Comparison of ENCODE assay signal across 8 cellular contexts in the genomic region with DNA sequence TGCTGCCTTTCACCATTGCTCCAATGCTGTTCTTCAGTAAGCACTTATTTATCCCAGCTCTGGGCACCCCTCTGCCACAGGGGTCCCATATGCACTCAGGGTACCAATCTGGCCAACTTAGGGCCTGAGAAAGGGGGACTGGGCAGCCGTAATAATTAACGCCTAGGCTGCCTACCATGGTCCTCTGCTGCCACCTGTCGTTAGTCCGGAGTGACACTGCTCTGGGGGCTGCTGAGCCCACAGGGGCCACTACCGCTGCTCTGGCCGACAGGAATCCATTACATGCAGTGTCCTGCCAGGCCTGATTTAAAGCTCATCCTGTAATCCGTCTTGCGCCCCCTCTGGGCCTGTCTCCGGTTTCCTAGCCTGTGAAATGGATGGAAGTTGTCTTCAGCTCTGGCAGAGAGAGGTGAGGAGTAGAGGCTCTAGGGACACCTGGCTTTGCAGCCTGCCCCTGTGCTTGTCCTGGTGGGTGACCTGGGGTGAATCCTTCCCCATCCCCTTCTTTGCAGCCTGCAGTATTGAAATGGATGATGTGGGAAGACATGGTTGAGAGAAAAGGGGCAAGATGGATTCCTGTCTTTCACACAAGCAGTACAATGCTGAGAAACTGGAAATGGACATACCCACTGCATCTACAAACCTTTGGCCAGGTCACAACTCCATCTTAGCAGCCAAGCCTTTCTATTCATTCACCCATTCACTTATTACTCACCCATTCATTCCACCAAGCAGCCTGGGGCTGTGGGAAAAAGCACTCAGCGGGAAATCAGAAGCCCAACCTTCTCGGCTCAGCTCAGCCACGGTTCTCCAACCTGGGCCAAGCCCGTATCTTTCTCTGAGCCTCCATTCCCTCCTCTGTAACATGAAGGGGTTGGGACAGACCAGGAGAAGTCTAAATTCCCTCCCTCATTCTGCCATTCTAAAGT.
DNase-seq lines count a peak whose midpoint lies in the region; FAIRE-seq and TF ChIP-seq lines count a peak whose summit lies in the region.

No MANE protein-coding gene starts in this region.

- TF ChIP-seq POLR2A in breast epithelium (IDR thresholded peaks at IDR 0.05) = no peak

- H3K9me3 ChIP-seq in breast epithelium (no peaks in the 10 kb centered on the region), kidney (ENCODE audit: control insufficient read depth in 1 of 2, low read length in 2 of 2) (no peaks in the 10 kb centered on the region)

- DNase-seq in activated CD4-positive, alpha-beta T cell treated with anti-CD3 and anti-CD28 coated beads for 24 hours (ENCODE audit: low read depth in 2 of 2) = peak; percentile 3 to 7
- no peak for DNase-seq in activated CD4-positive, alpha-beta T cell treated with anti-CD3 and anti-CD28 coated beads for 1 hour
- DNase-seq in HL-60 (ENCODE audit: low read depth in 1 of 2, low spot score in 1 of 2) (peak in 1 of 2 experiments; percentile 30), SKM-1 treated with dmso at 0.1 percent for 144 hours (lab: John Stamatoyannopoulos, UW; ENCODE audit: unreplicated experiment) (peak; percentile 24), breast epithelium (ENCODE audit: low spot score in 2 of 2) (no peak), kidney (no peak), mesenteric fat pad (ENCODE audit: low spot score) (no peak)
- peak; percentile 2 for DNase-seq in stimulated activated CD8-positive, alpha-beta memory T cell treated with anti-CD3 and anti-CD28 coated beads, Interleukin-12 subunit alpha, Interleukin-12 subunit beta, amount 100 ng/mL, for 1 hour (ENCODE audit: low read depth)

- no peak overlapping the region for H3K9ac ChIP-seq in kidney (ENCODE audit: low read length in 2 of 2)

- H3K36me3 ChIP-seq in breast epithelium (no peaks in the 10 kb centered on the region), kidney (ENCODE audit: control insufficient read depth in 1 of 2, insufficient read depth in 2 of 2, low read length in 2 of 2) (no peaks in the 10 kb centered on the region)

- FAIRE-seq in kidney (lab: Jason Lieb, UNC) = no peak

- H3K4me1 ChIP-seq in breast epithelium = no peaks in the 10 kb centered on the region
- no peaks in the 10 kb centered on the region for H3K4me1 ChIP-seq in kidney (ENCODE audit: control insufficient read depth in 1 of 2, insufficient read depth in 1 of 2, low read depth in 1 of 2, low read length in 2 of 2)

- H3K27me3 ChIP-seq in HL-60 (ENCODE audit: insufficient read depth, poor library complexity, severe bottlenecking) (no peaks in the 10 kb centered on the region), breast epithelium (peaks cover 0 to 90% of the 10 kb centered on the region in 2 donors)

- H3K4me3 ChIP-seq in HL-60 (replicated peaks; ENCODE audit: insufficient read depth, low read length) = no peak overlapping the region
- H3K4me3 ChIP-seq in breast epithelium = no peak overlapping the region
- H3K4me3 ChIP-seq in kidney (ENCODE audit: low read length in 2 of 2) = no peak overlapping the region

- intact Hi-C loops in breast epithelium (cut with DNase I; ENCODE audit: low total_unique reads) (no loop called here), kidney (cut with DNase I) (no loop called here)

- H3K27ac ChIP-seq in HL-60 (replicated peaks) = no peak overlapping the region
- H3K27ac ChIP-seq in breast epithelium = no peak overlapping the region
- H3K27ac ChIP-seq in kidney (ENCODE audit: low read depth in 2 of 2, low read length in 2 of 2) = no peak overlapping the region

- peak; percentile 36 for TF ChIP-seq CTCF in HL-60 (IDR thresholded peaks at IDR 0.05; ENCODE audit: insufficient read depth, low read length)
- peak in 2 of 3 donors; percentile 37 to 38 for TF ChIP-seq CTCF in breast epithelium (IDR thresholded peaks at IDR 0.05)
- peak; percentile 37 for TF ChIP-seq CTCF in kidney (IDR thresholded peaks at IDR 0.05; ENCODE audit: borderline replicate concordance, extremely low read depth, insufficient read depth)

Comparison
In these comparisons a context has a peak if more than half of its experiments do, and no peak if none do; other contexts are left out.
1. DNase-seq: peak in activated CD4-positive, alpha-beta T cell treated with anti-CD3 and anti-CD28 coated beads for 24 hours (2 of 2), SKM-1 treated with dmso at 0.1 percent for 144 hours (single experiment) and stimulated activated CD8-positive, alpha-beta memory T cell treated with anti-CD3 and anti-CD28 coated beads, Interleukin-12 subunit alpha, Interleukin-12 subunit beta, amount 100 ng/mL, for 1 hour (single experiment); none in activated CD4-positive, alpha-beta T cell treated with anti-CD3 and anti-CD28 coated beads for 1 hour (single experiment), breast epithelium (0 of 2), kidney (single experiment) and mesenteric fat pad (single experiment).
2. Peak in every context shown above with its lines, with median percentiles within 50 percentile points of each other: CTCF ChIP-seq.